ENCODE assay signal across 17 cellular contexts in the genomic region with DNA sequence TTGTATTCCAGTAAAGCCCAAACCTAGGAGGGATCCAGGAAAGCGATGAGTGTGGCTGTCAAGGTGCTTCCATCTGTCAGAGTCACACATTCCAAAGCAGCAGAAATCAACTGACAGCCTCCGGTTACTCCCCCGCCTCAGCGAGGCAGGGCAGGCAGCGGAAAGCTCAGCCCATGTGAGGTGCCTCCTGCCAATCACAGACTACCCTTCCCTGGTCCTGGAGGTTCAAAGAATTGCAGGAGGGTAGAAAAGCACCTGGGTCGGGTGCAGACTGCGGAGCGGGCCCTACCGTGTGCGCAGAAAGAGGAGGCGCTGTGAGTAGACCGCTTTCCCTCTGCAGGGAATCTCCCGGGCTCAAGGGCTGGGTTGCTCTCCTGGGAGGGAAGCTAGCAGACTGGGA. TPM values are rescaled to one million over a fixed set of nuclear protein-coding genes. Genes with fewer than 3 reads are reported as not detected.
DNase-seq lines count a peak whose midpoint lies in the region; ATAC-seq and TF ChIP-seq lines count a peak whose summit lies in the region.
"Had no signal": no experiment of that assay in that cellular context is flagged by ENCODE, and none has a peak within 500 bp of the region (broad histone marks: within the 10 kb centered on the region; RNA-seq: fewer than 3 reads in every experiment).

A gene (plus strand): TSS at position 274 of the 400 bp plus-strand sequence. CDS start 13,144 bp downstream, outside the sequence.

- in situ Hi-C loops in Panc1 (cut with HindIII; ENCODE audit: low pct_unique_long_range_greater_than_20kb, low sequenced_read_pairs), result no loop called here

- H3K4me3 ChIP-seq in Panc1 (ENCODE audit: low read depth in 2 of 2, low read length in 2 of 2) (peak within 1 kb of the TSS in 1 of 2 experiments; percentile 5; a peak in 1 of 4 replicates), neural progenitor cell (no peak within 1 kb of the TSS)
- H3K4me3 ChIP-seq: cardiac muscle cell, mucosa of descending colon, thoracic aorta had no signal

- H3K4me1 Mint-ChIP-seq in CD4-positive, alpha-beta T cell (ENCODE audit: low read depth), result no peaks in the 10 kb centered on the region
- H3K4me1 Mint-ChIP-seq in neural progenitor cell, result no peaks in the 10 kb centered on the region
- H3K4me1 Mint-ChIP-seq: activated naive CD8-positive, alpha-beta T cell treated with anti-CD3 and anti-CD28 coated beads for 36 hours had no signal

- H3K36me3 ChIP-seq in Panc1 (ENCODE audit: control insufficient read depth, insufficient read depth, low read length), result no peaks in the 10 kb centered on the region
- no peaks in the 10 kb centered on the region for H3K36me3 ChIP-seq in neural progenitor cell
- H3K36me3 ChIP-seq: cardiac muscle cell, thoracic aorta had no signal

- peaks cover 16% of the 10 kb centered on the region for H3K27me3 Mint-ChIP-seq in CD4-positive, alpha-beta T cell
- no peaks in the 10 kb centered on the region for H3K27me3 Mint-ChIP-seq in neural progenitor cell (ENCODE audit: insufficient read depth, low read depth)

- CTCF ChIA-PET in CD4-positive, alpha-beta T cell (lab: Charles Lee), result no interaction called here
- CTCF ChIA-PET in Panc1 (lab: Charles Lee) (no interaction called here), GM10248 (lab: Yijun Ruan, JAX) (no interaction called here)

- H3K4me2 ChIP-seq in neural progenitor cell, result peak within 1 kb of the TSS; percentile 59

- peak; percentile 68 for ATAC-seq in CD4-positive, alpha-beta T cell (ENCODE audit: poor library complexity)
- peak; percentile 62 for ATAC-seq in Panc1
- ATAC-seq: effector memory CD8-positive, alpha-beta T cell; mucosa of descending colon; T-helper 17 cell had no signal

- no peak within 1 kb of the TSS for H3K9ac ChIP-seq in neural progenitor cell

- H3K9me3 Mint-ChIP-seq in CD4-positive, alpha-beta T cell, result no peaks in the 10 kb centered on the region
- peaks cover 2% of the 10 kb centered on the region for H3K9me3 Mint-ChIP-seq in neural progenitor cell
- H3K9me3 Mint-ChIP-seq: activated naive CD8-positive, alpha-beta T cell treated with anti-CD3 and anti-CD28 coated beads for 36 hours; effector memory CD8-positive, alpha-beta T cell had no signal

- H4K20me1 ChIP-seq in neural progenitor cell (ENCODE audit: low read depth), result no peaks in the 10 kb centered on the region

- intact Hi-C loops in CD4-positive, alpha-beta T cell (cut with DNase I, micrococcal nuclease), result no loop called here
- intact Hi-C loops in Panc1 (cut with micrococcal nuclease; ENCODE audit: unreplicated experiment), result no loop called here

- H3F3A ChIP-seq in neural progenitor cell (ENCODE audit: low read depth), result no peaks in the 10 kb centered on the region

- POLR2A ChIA-PET in CD4-positive, alpha-beta T cell (lab: Charles Lee), result no interaction called here
- POLR2A ChIA-PET in Panc1 (lab: Charles Lee) (no interaction called here), GM10248 (lab: Yijun Ruan, JAX) (no interaction called here)

- BruUV-seq in Panc1 (replicated peaks; lab: Mats Ljungman, UMichigan), result no TSS peak

- peaks cover 5% of the 10 kb centered on the region; the same call in 1 of the 2 replicates for H3K4me1 ChIP-seq in Panc1 (ENCODE audit: control insufficient read depth, insufficient read depth, low read length)
- no peaks in the 10 kb centered on the region for H3K4me1 ChIP-seq in neural progenitor cell

- DNase-seq in CD4-positive, alpha-beta T cell, result no peak
- DNase-seq in Panc1 (ENCODE audit: low read depth, low spot score), result no peak
- peak; percentile 14 for DNase-seq in iPS DF 4.7 (ENCODE audit: extremely low read depth, low spot score)
- DNase-seq in neural progenitor cell (ENCODE audit: low spot score), result peak; percentile 56
- DNase-seq in T1000 (lab: John Stamatoyannopoulos, UW), result no peak
- no peak for DNase-seq in NCI-H1436 (lab: John Stamatoyannopoulos, UW)
- DNase-seq in GM10248 (ENCODE audit: extremely low spot score), result no peak
- DNase-seq in central memory CD4-positive, alpha-beta T cell, result no peak
- DNase-seq: activated naive CD8-positive, alpha-beta T cell treated with anti-CD3 and anti-CD28 coated beads for 36 hours; effector memory CD8-positive, alpha-beta T cell; mucosa of descending colon; NCI-H1930; NCI-H526 treated with DMSO at 0.1 percent for 48 hours; stimulated activated CD4-positive, alpha-beta T cell treated with anti-CD3 and anti-CD28 coated beads, Interleukin-1b, Interleukin-23, amount 100 ng/mL, for 48 hours; T-helper 17 cell had no signal

- no peak within 1 kb of the TSS for H3K27ac ChIP-seq in CD4-positive, alpha-beta T cell (ENCODE audit: low read depth, low read length)
- H3K27ac ChIP-seq in Panc1 (ENCODE audit: low read length) (no peak within 1 kb of the TSS), neural progenitor cell (no peak within 1 kb of the TSS)
- H3K27ac ChIP-seq: cardiac muscle cell, thoracic aorta had no signal

- H3K4me3 Mint-ChIP-seq in CD4-positive, alpha-beta T cell, result no peak within 1 kb of the TSS
- peak within 1 kb of the TSS; percentile 63 for H3K4me3 Mint-ChIP-seq in neural progenitor cell
- H3K4me3 Mint-ChIP-seq: activated naive CD8-positive, alpha-beta T cell treated with anti-CD3 and anti-CD28 coated beads for 36 hours; effector memory CD8-positive, alpha-beta T cell; T-helper 17 cell had no signal

- TF ChIP-seq CTCF in CD4-positive, alpha-beta T cell (IDR thresholded peaks at IDR 0.05), result no peak
- no peak for TF ChIP-seq CTCF in Panc1 (IDR thresholded peaks at IDR 0.05)
- TF ChIP-seq CTCF in neural progenitor cell (IDR thresholded peaks at IDR 0.05), result no peak
- TF ChIP-seq CTCF in GM10248 (IDR thresholded peaks at IDR 0.05; ENCODE audit: control extremely low read depth, extremely low read depth, low read depth, missing control alignments), result no peak

- no peaks in the 10 kb centered on the region for H3K79me2 ChIP-seq in neural progenitor cell (ENCODE audit: low read depth)

- H3K9me3 ChIP-seq in CD4-positive, alpha-beta T cell (ENCODE audit: control insufficient read depth, low read length), result no peaks in the 10 kb centered on the region
- H3K9me3 ChIP-seq in Panc1 (ENCODE audit: control insufficient read depth, insufficient read depth, low read depth, low read length) (no peaks in the 10 kb centered on the region), neural progenitor cell (ENCODE audit: low read depth) (no peaks in the 10 kb centered on the region)
- H3K9me3 ChIP-seq: mucosa of descending colon, thoracic aorta had no signal

- H2AFZ ChIP-seq in neural progenitor cell (replicated peaks), result peak within 1 kb of the TSS; percentile 96

- H3K36me3 Mint-ChIP-seq in CD4-positive, alpha-beta T cell (ENCODE audit: low read depth), result no peaks in the 10 kb centered on the region
- H3K36me3 Mint-ChIP-seq in neural progenitor cell, result no peaks in the 10 kb centered on the region
- H3K36me3 Mint-ChIP-seq: activated naive CD8-positive, alpha-beta T cell treated with anti-CD3 and anti-CD28 coated beads for 36 hours had no signal

- no peaks in the 10 kb centered on the region for H3K27me3 ChIP-seq in CD4-positive, alpha-beta T cell (ENCODE audit: control insufficient read depth, insufficient read depth, low read length)
- H3K27me3 ChIP-seq in Panc1 (ENCODE audit: control insufficient read depth, insufficient read depth, low read length) (no peaks in the 10 kb centered on the region), neural progenitor cell (peaks cover 23% of the 10 kb centered on the region)
- H3K27me3 ChIP-seq: cardiac muscle cell had no signal

- H3K27ac Mint-ChIP-seq in CD4-positive, alpha-beta T cell, result no peak within 1 kb of the TSS
- H3K27ac Mint-ChIP-seq in neural progenitor cell, result no peak within 1 kb of the TSS
- H3K27ac Mint-ChIP-seq: activated naive CD8-positive, alpha-beta T cell treated with anti-CD3 and anti-CD28 coated beads for 36 hours; effector memory CD8-positive, alpha-beta T cell; T-helper 17 cell had no signal

RNA-seq across cellular contexts. Expression of the gene that starts here (rescaled TPM):
- not detected for total RNA-seq in CD4-positive, alpha-beta T cell
- total RNA-seq in Panc1 (2021; ENCODE audit: unreplicated experiment), result 4.4 TPM
- 2.5 TPM for polyA plus RNA-seq in Panc1 (2012; ENCODE audit: insufficient read length)
- total RNA-seq in neural progenitor cell (ENCODE audit: low replicate concordance), result 0.65 TPM in 1 of 2 replicates, not detected in the other
- total RNA-seq: activated naive CD8-positive, alpha-beta T cell treated with anti-CD3 and anti-CD28 coated beads for 36 hours; cardiac muscle cell; mucosa of descending colon; T-helper 17 cell had no signal

Comparison
In these comparisons a context has a peak if more than half of its experiments do, and no peak if none do; other contexts are left out.
1. Peak in ATAC-seq in CD4-positive, alpha-beta T cell; RNA of the gene not detected or under 1 TPM.
2. Peak in DNase-seq and H3K4me2 ChIP-seq in neural progenitor cell; RNA of the gene not detected or under 1 TPM.